ENCODE assay signal across 27 cellular contexts in the genomic region with DNA sequence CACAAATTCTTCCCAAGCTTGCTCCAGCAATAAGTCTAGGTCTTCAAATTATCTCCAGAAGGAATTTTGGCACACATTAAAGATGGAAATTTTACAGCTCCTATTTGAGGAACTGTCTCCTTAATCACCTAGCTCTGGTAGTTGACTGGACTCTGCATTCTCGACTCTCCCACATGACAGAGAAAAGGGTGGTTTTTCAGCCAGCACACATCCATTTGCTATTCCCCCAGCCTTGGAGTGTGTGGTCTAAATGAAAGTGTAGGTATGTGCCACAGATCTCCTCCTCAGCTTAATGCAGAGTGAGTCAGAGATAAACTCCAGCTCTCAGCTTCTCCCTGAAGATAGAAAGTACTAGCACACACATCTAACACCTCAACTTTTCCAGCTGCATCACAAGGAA.
A peak's percentile ranks its signal among the peaks of the same experiment; 100 is the strongest.
DNase-seq lines count a peak whose midpoint lies in the region; ATAC-seq, FAIRE-seq and TF ChIP-seq lines count a peak whose summit lies in the region.
"Had no signal": no experiment of that assay in that cellular context is flagged by ENCODE, and none has a peak within 500 bp of the region (broad histone marks: within the 10 kb centered on the region; RNA-seq: fewer than 3 reads in every experiment).

No MANE protein-coding gene starts in this region.

- no peaks in the 10 kb centered on the region for H3K4me1 ChIP-seq in small intestine (ENCODE audit: control insufficient read depth in 2 of 2, insufficient read depth in 1 of 2, low read depth in 1 of 2, low read length in 1 of 2)
- H3K4me1 ChIP-seq: BLaER1, psoas muscle, sigmoid colon, thyroid gland, uterus had no signal

- H3K27me3 ChIP-seq in small intestine (ENCODE audit: control insufficient read depth in 2 of 2, insufficient read depth in 2 of 2, low read length in 2 of 2): no peaks in the 10 kb centered on the region
- H3K27me3 ChIP-seq: BLaER1, sigmoid colon, thyroid gland, uterus had no signal

- 59 to 80% (median 72%) methylated on average over 1 of the region's 1 CpG for WGBS in small intestine, 3 donors

- H3K27ac ChIP-seq in small intestine (ENCODE audit: low read depth in 1 of 2, low read length in 1 of 2): no peak overlapping the region
- H3K27ac ChIP-seq: BLaER1, GM23248, psoas muscle, sigmoid colon, thyroid gland, uterus had no signal

- no peak for FAIRE-seq in RCC 7860 (lab: Jason Lieb, UNC)
- FAIRE-seq in small intestine (lab: Jason Lieb, UNC): no peak
- FAIRE-seq: endothelial cell of umbilical vein, G401.6, kidney had no signal

- TF ChIP-seq CTCF in fibroblast of the aortic adventitia (IDR thresholded peaks at IDR 0.05; ENCODE audit: insufficient read depth, low read length): no peak

- no peaks in the 10 kb centered on the region for H3K9me3 ChIP-seq in small intestine (ENCODE audit: control insufficient read depth, low read depth)
- H3K9me3 ChIP-seq: sigmoid colon, thyroid gland, uterus had no signal

- no peak overlapping the region for H3K4me3 ChIP-seq in fibroblast of the aortic adventitia (ENCODE audit: low read depth, low read length)
- no peak overlapping the region for H3K4me3 ChIP-seq in small intestine (ENCODE audit: low read depth in 1 of 2, low read length in 2 of 2)
- H3K4me3 ChIP-seq: BLaER1, GM23248, psoas muscle, sigmoid colon, thyroid gland, uterus had no signal

- DNase-seq in ELF-1 (ENCODE audit: low read depth, low spot score): peak; percentile 32
- DNase-seq in RCC 7860 (ENCODE audit: low spot score): peak; percentile 29
- DNase-seq in fibroblast of the aortic adventitia (ENCODE audit: low read depth): peak; percentile 15
- peak; percentile 1 for DNase-seq in renal cortical epithelial cell (ENCODE audit: low read depth)
- DNase-seq in small intestine: no peak
- DNase-seq: ACHN; activated CD8-positive, alpha-beta T cell treated with anti-CD3 and anti-CD28 coated beads for 36 hours; activated naive CD4-positive, alpha-beta T cell treated with anti-CD3 and anti-CD28 coated beads for 36 hours; GM23248; kidney; naive thymus-derived CD4-positive, alpha-beta T cell; NCI-H1417; NCI-H2029; NCI-H526; nucleus accumbens; OCI-M1; psoas muscle; sigmoid colon; stimulated activated CD4-positive, alpha-beta T cell treated with anti-CD3 and anti-CD28 coated beads, Interleukin-4, amount 100 ng/mL, for 24 hours; thyroid gland; uterus had no signal

- no peaks in the 10 kb centered on the region for H3K36me3 ChIP-seq in small intestine (ENCODE audit: control insufficient read depth in 2 of 2, insufficient read depth in 2 of 2, low read length in 2 of 2)
- H3K36me3 ChIP-seq: BLaER1, sigmoid colon, thyroid gland, uterus had no signal

- ATAC-seq in GM18502 (IDR thresholded peaks at IDR 0.05; ENCODE audit: poor library complexity, unreplicated experiment): no peak
- ATAC-seq in HG02852 (IDR thresholded peaks at IDR 0.05; ENCODE audit: unreplicated experiment): no peak
- ATAC-seq: activated CD8-positive, alpha-beta T cell treated with anti-CD3 and anti-CD28 coated beads for 36 hours; naive thymus-derived CD4-positive, alpha-beta T cell; psoas muscle; SK-N-SH treated with all-trans-retinoic acid at 6 μM for 48 hours had no signal
